ENCODE assay signal across 11 cellular contexts in the genomic region with DNA sequence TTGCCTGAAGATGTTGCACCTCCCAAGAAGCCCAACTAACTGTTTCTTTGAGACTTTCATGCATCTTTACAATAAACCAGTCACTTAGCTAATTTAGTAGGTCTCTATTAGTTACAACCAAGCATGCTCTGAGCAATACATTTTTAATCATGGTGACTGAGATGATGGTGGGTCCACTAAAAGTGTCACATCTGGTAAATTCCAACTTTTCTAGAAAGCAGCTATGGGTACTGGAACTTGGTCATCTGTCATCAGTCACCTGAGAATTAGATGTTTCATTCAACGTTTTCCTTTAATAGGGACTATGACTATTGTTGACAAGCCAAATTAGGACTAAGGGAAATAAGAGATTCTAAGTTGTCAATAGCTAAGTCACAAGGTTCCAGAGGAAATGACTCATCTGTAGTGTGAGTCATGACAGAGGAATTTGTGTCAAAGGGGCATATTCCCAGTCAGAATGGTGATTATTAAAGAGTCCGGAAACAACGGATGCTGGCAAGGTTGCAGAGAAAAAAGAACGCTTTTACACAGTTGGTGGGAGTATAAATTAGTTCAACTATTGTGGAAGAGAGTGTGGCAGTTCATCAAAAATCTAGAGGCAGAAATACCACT.
DNase-seq lines count a peak whose midpoint lies in the region; ATAC-seq and TF ChIP-seq lines count a peak whose summit lies in the region.
"Had no signal": no experiment of that assay in that cellular context is flagged by ENCODE, and none has a peak within 500 bp of the region (broad histone marks: within the 10 kb centered on the region; RNA-seq: fewer than 3 reads in every experiment).

No MANE protein-coding gene starts in this region.

- H3K9me3 ChIP-seq in HCT116 (ENCODE audit: control insufficient read depth in 1 of 2, insufficient read depth in 1 of 2, low read depth in 1 of 2, low read length in 2 of 2) = no peaks in the 10 kb centered on the region; a peak in 1 of 4 replicates
- no peaks in the 10 kb centered on the region for H3K9me3 ChIP-seq in ascending aorta

- H3K9ac ChIP-seq in HCT116 (ENCODE audit: low read length) = no peak overlapping the region

- no peaks in the 10 kb centered on the region for H3K79me2 ChIP-seq in HCT116 (ENCODE audit: insufficient read depth, low read length)

- H3K4me1 ChIP-seq in HCT116 (ENCODE audit: control insufficient read depth in 1 of 2, insufficient read depth in 2 of 2, low read length in 2 of 2) (peaks cover 17 to 29% of the 10 kb centered on the region in 2 experiments), ascending aorta (no peaks in the 10 kb centered on the region)
- H3K4me1 ChIP-seq: tibial artery had no signal

- RAD21 ChIA-PET in HCT116 (lab: Charles Lee; ENCODE audit: low non-redundant PET in 1 of 2, low total read pairs in 2 of 2, uncharacterized antibody in 2 of 2, unreplicated experiment in 2 of 2) = no interaction called here

- H4K20me1 ChIP-seq in HCT116 (ENCODE audit: insufficient read depth) = no peaks in the 10 kb centered on the region

- POLR2A ChIA-PET in HCT116 (lab: Charles Lee) = no interaction called here
- POLR2A ChIA-PET in HEK293T (lab: Yijun Ruan, JAX) = no interaction called here

- intact Hi-C loops in HCT116 (cut with micrococcal nuclease) = loop anchor here (10.0 kb wide), 1 partner anchor 58 kb away; no protein-coding TSS in a partner anchor
- intact Hi-C loops in ascending aorta (cut with DNase I) = no loop called here

- peak overlapping the region; percentile 50 for H3K27ac ChIP-seq in HCT116 (ENCODE audit: low read depth, low read length)
- no peak overlapping the region for H3K27ac ChIP-seq in ascending aorta
- H3K27ac ChIP-seq: tibial artery had no signal

- no TSS peak for BruUV-seq in HCT116 (replicated peaks; lab: Mats Ljungman, UMichigan)

- H3K4me3 ChIP-seq in HCT116 (replicated peaks in 1 of 2; ENCODE audit: low read depth in 1 of 2, low read length in 2 of 2) (peak overlapping the region in 1 of 2 experiments; percentile 41; a peak in 2 of 4 replicates), fibroblast of villous mesenchyme (ENCODE audit: low read depth, low read length) (no peak overlapping the region), skeletal muscle cell (ENCODE audit: low read depth, low read length) (no peak overlapping the region), ascending aorta (no peak overlapping the region)
- H3K4me3 ChIP-seq: tibial artery had no signal

- H3K9me2 ChIP-seq in HCT116 (ENCODE audit: insufficient read depth) = no peaks in the 10 kb centered on the region

- no peak; the same call in 1 of the 2 replicates for TF ChIP-seq RAD21 in HCT116 (IDR thresholded peaks at IDR 0.05; ENCODE audit: low read depth)

- no peak for TF ChIP-seq CTCF in HCT116 (IDR thresholded peaks at IDR 0.05 in 2 of 3, conservative IDR thresholded peaks at IDR 0.05 in 1 of 3; ENCODE audit: borderline replicate concordance in 1 of 3, insufficient read depth in 1 of 3, low read depth in 2 of 3, low read length in 2 of 3)
- no peak for TF ChIP-seq CTCF in fibroblast of villous mesenchyme (IDR thresholded peaks at IDR 0.05; ENCODE audit: insufficient read depth, low read depth, low read length)
- no peak for TF ChIP-seq CTCF in ascending aorta (IDR thresholded peaks at IDR 0.05)

- CTCF ChIA-PET in HCT116 (lab: Charles Lee) (no interaction called here), HEK293T (lab: Yijun Ruan, JAX) (no interaction called here)

- ATAC-seq in HCT116 (peak; percentile 83), GM19351 (IDR thresholded peaks at IDR 0.05; ENCODE audit: unreplicated experiment) (no peak)

- no peaks in the 10 kb centered on the region for H3K27me3 ChIP-seq in HCT116 (ENCODE audit: insufficient read depth, low read length)
- no peaks in the 10 kb centered on the region for H3K27me3 ChIP-seq in ascending aorta
- H3K27me3 ChIP-seq: tibial artery had no signal

- DNase-seq in HCT116 (ENCODE audit: low read depth, low spot score) (peak; percentile 73), SW 1271 (lab: John Stamatoyannopoulos, UW) (peak; percentile 9 to 65), fibroblast of villous mesenchyme (ENCODE audit: low read depth) (peak; percentile 43), skeletal muscle cell (ENCODE audit: low read depth) (peak; percentile 25), ascending aorta (ENCODE audit: low spot score in 2 of 2) (no peak), HEK293T (ENCODE audit: extremely low spot score) (no peak), RPMI8226 (no peak)
- DNase-seq: activated T-cell treated with anti-CD3 and anti-CD28 coated beads, Interleukin-2, amount 50 U/mL, for 1 hour; NCI-H2107; tibial artery had no signal

- peak overlapping the region; percentile 74 for H3K4me2 ChIP-seq in HCT116 (ENCODE audit: low read length)

- H3K36me3 ChIP-seq in HCT116 (ENCODE audit: control insufficient read depth in 1 of 2, insufficient read depth in 2 of 2, low read length in 2 of 2) (no peaks in the 10 kb centered on the region), ascending aorta (no peaks in the 10 kb centered on the region)
- H3K36me3 ChIP-seq: tibial artery had no signal

- TF ChIP-seq POLR2A in HCT116 (IDR thresholded peaks at IDR 0.05; ENCODE audit: borderline replicate concordance, extremely low read depth, insufficient read depth, insufficient read length) = no peak

- peak overlapping the region; percentile 87 for H2AFZ ChIP-seq in HCT116 (ENCODE audit: low read depth, low read length, poor library complexity, severe bottlenecking)

TF ChIP-seq in HCT116, 20 proteins besides CTCF, POLR2A, EP300 and RAD21:
- TF ChIP-seq SRF (IDR thresholded peaks at IDR 0.05; ENCODE audit: low read depth) = peak; percentile 88
- TF ChIP-seq CBX3 (IDR thresholded peaks at IDR 0.05; ENCODE audit: low read depth) = peak; percentile 76; the same call in 1 of the 2 replicates
- TF ChIP-seq SP1 (IDR thresholded peaks at IDR 0.05; ENCODE audit: low read depth) = peak; percentile 78
- peak; percentile 97 for TF ChIP-seq JUND (IDR thresholded peaks at IDR 0.05)
- no peak for TF ChIP-seq EGR1 (IDR thresholded peaks at IDR 0.05; ENCODE audit: low read depth)
- TF ChIP-seq YY1 (IDR thresholded peaks at IDR 0.05; ENCODE audit: extremely low read depth, insufficient replicate concordance, low read depth, low read length) = no peak
- TF ChIP-seq, protein P1, sequence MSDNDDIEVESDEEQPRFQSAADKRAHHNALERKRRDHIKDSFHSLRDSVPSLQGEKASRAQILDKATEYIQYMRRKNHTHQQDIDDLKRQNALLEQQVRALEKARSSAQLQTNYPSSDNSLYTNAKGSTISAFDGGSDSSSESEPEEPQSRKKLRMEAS (IDR thresholded peaks at IDR 0.05) = peak; percentile 31; the same call in 1 of the 2 replicates
- TF ChIP-seq ELF1 (IDR thresholded peaks at IDR 0.05; ENCODE audit: borderline replicate concordance, low read depth) = peak; percentile 24; the same call in 1 of the 2 replicates
- TF ChIP-seq ZNF274 (IDR thresholded peaks at IDR 0.05; ENCODE audit: low read depth, low read length) = no peak
- TF ChIP-seq ZFX (IDR thresholded peaks at IDR 0.05) = no peak
- TF ChIP-seq, protein P2, sequence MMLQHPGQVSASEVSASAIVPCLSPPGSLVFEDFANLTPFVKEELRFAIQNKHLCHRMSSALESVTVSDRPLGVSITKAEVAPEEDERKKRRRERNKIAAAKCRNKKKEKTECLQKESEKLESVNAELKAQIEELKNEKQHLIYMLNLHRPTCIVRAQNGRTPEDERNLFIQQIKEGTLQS (IDR thresholded peaks at IDR 0.05) = peak; percentile 68
- peak; percentile 45; the same call in 1 of the 2 replicates for TF ChIP-seq SIN3A (IDR thresholded peaks at IDR 0.05; ENCODE audit: low read depth)
- TF ChIP-seq FOSL1 (IDR thresholded peaks at IDR 0.05; ENCODE audit: low read depth) = peak; percentile 98
- TF ChIP-seq EZH2phosphoT487 (IDR thresholded peaks at IDR 0.05; ENCODE audit: borderline replicate concordance) = no peak
- TF ChIP-seq EZH2 (IDR thresholded peaks at IDR 0.05) = no peak
- TF ChIP-seq TCF7L2 (IDR thresholded peaks at IDR 0.05; ENCODE audit: borderline replicate concordance, extremely low read depth, insufficient read depth, insufficient read length) = peak; percentile 73

TF ChIP-seq in HEK293T, 16 proteins besides CTCF, POLR2A, EP300 and RAD21:
- TF ChIP-seq TARDBP (IDR thresholded peaks at IDR 0.05) = no peak
- no peak for TF ChIP-seq FOXM1 (IDR thresholded peaks at IDR 0.05; ENCODE audit: borderline replicate concordance)
- no peak for TF ChIP-seq CTBP1 (IDR thresholded peaks at IDR 0.05; ENCODE audit: borderline replicate concordance)
- no peak for TF ChIP-seq NFRKB (IDR thresholded peaks at IDR 0.05)
- TF ChIP-seq L3MBTL2 (conservative IDR thresholded peaks at IDR 0.05) = no peak
- no peak for TF ChIP-seq ELF4 (IDR thresholded peaks at IDR 0.05)
- no peak for TF ChIP-seq HDGF (IDR thresholded peaks at IDR 0.05; ENCODE audit: borderline replicate concordance)
- TF ChIP-seq ARNT (IDR thresholded peaks at IDR 0.05) = no peak
- no peak for TF ChIP-seq FOXA1 (IDR thresholded peaks at IDR 0.05)

Comparison
In these comparisons a context has a peak if more than half of its experiments do, and no peak if none do; other contexts are left out.
1. DNase-seq: peak in HCT116 (single experiment), SW 1271 (2 of 2), fibroblast of villous mesenchyme (single experiment) and skeletal muscle cell (single experiment); none in ascending aorta (0 of 2), HEK293T (single experiment) and RPMI8226 (single experiment).